Comparison of ENCODE assay signal across 3 cellular contexts in the genomic region with DNA sequence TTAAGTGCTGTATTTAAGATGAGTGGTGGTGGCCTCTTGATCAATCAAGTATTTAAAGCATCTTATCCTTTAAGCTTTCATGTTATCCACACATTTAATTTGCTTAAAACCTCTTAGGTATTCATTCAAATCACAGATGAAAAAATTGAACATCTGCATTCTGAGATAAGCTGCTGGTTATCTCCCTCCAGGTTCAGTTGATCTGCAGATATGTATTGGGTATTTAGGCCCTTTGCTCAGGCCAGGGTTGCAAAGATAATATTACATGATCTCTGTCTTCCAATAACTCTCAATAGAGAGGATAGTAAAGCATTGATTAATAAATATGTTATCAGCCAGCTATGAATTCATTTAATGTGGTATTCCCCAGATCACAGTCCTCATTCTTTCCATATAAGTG.
"Had no signal": no experiment of that assay in that cellular context is flagged by ENCODE, and none has a peak within 500 bp of the region (broad histone marks: within the 10 kb centered on the region; RNA-seq: fewer than 3 reads in every experiment).

No MANE protein-coding gene starts in this region.

- DNase-seq: GDM1, GF-D8 had no signal

- H3K4me3 ChIP-seq: GM12878 had no signal

- ATAC-seq: GM12878 had no signal
